ENCODE assay signal across 8 cellular contexts in the genomic region with DNA sequence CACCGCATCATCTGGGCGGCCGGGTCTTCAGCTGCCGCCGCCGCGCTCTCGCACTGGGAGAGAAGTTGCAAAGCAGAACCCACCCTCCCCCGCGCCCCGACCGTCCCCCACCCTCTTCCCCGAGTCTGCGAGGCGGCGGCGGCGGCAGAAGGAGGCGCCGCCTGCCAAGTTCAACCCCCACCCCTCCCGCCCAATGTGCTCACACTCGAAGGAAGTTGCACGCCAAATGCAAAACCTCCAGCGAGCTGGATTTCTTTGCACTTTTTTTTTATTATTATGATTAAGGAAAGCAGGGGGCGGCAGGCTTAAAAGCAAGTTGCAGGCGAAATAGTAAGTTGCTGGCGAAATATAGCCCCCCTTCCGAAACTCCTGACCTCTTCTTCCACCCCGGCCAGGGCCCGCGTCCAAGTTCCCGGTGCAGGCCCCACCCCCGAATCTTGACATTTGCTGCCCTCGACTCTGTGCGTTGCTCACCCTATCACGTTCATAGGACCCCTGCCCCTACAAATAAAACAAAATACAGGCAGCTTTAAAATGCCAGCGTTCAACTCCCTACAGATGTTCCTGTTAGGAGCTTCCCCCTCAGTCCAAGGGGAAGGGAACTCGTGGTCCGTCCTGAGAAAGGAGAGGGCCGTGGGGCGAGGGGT.
DNase-seq lines count a peak whose midpoint lies in the region; ATAC-seq and TF ChIP-seq lines count a peak whose summit lies in the region.

No MANE protein-coding gene starts in this region.

- peak; percentile 52 for TF ChIP-seq CTCF in choroid plexus epithelial cell (conservative IDR thresholded peaks at IDR 0.05; ENCODE audit: low read depth, low read length)

- DNase-seq in NCI-H1436 (lab: John Stamatoyannopoulos, UW) (peak; percentile 58), NCI-H1436 treated with DMSO at 0.1 percent for 48 hours (lab: John Stamatoyannopoulos, UW) (no peak), NCI-H2227 treated with DMSO at 0.1 percent for 48 hours (lab: John Stamatoyannopoulos, UW) (peak; percentile 27), choroid plexus epithelial cell (ENCODE audit: low read depth) (peak; percentile 96), left kidney (ENCODE audit: low read depth, low spot score) (peak; percentile 85)
- peak; percentile 76 for DNase-seq in activated CD4-positive, alpha-beta T cell treated with anti-CD3 and anti-CD28 coated beads for 48 hours
- peak; percentile 65 to 66 for DNase-seq in stimulated activated CD4-positive, alpha-beta T cell treated with anti-CD3 and anti-CD28 coated beads, Interleukin-1b, Interleukin-23, amount 100 ng/mL, for 4 hours (ENCODE audit: low read depth in 2 of 2)

- H3K4me3 ChIP-seq in choroid plexus epithelial cell (ENCODE audit: low read depth, low read length) = peak overlapping the region; percentile 87

- ATAC-seq in HG02885 (IDR thresholded peaks at IDR 0.05; ENCODE audit: poor library complexity, unreplicated experiment) = peak; percentile 19
